In genomic region chr15:75367913-75368688, GRCh38 we compare ENCODE assay signal across 8 cellular contexts. TPM values are rescaled to one million over a fixed set of nuclear protein-coding genes. Genes with fewer than 3 reads are reported as not detected.
DNase-seq lines count a peak whose midpoint lies in the region; ATAC-seq, FAIRE-seq and TF ChIP-seq lines count a peak whose summit lies in the region.

MAN2C1 (minus strand) TSS chr15:75368607; CDS start chr15:75368583, 24 bp downstream.

- peak within 1 kb of the TSS; percentile 91 for H3K9ac ChIP-seq in smooth muscle cell (ENCODE audit: low read depth)

- TF ChIP-seq CTCF in AG09309 (IDR thresholded peaks at IDR 0.05; ENCODE audit: control insufficient read depth, insufficient read depth, low read depth, low read length, missing control alignments) = peak; percentile 82
- peak; percentile 50; the same call in 1 of the 2 replicates for TF ChIP-seq CTCF in WI38 (IDR thresholded peaks at IDR 0.05; ENCODE audit: low read depth, low read length)
- peak; percentile 90 for TF ChIP-seq CTCF in bronchial epithelial cell (IDR thresholded peaks at IDR 0.05; ENCODE audit: insufficient read depth, low read length, severe bottlenecking)
- peak; percentile 50 for TF ChIP-seq CTCF in smooth muscle cell (IDR thresholded peaks at IDR 0.05; ENCODE audit: borderline replicate concordance, insufficient read depth, poor library complexity, severe bottlenecking)

- H3K27ac ChIP-seq in smooth muscle cell (ENCODE audit: low read depth) = peak within 1 kb of the TSS; percentile 84

- H3K36me3 ChIP-seq in bronchial epithelial cell (ENCODE audit: control insufficient read depth, insufficient read depth, low read length) (peaks cover 28% of the 10 kb centered on the region), smooth muscle cell (ENCODE audit: low read depth) (no peaks in the 10 kb centered on the region)

- ATAC-seq in GM18909 (IDR thresholded peaks at IDR 0.05; ENCODE audit: poor library complexity, unreplicated experiment) (peak; percentile 86), HG03175 (IDR thresholded peaks at IDR 0.05; ENCODE audit: unreplicated experiment) (peak; percentile 89)

- FAIRE-seq in bronchial epithelial cell (lab: Jason Lieb, UNC) = no peak

- H3K4me1 ChIP-seq in smooth muscle cell (ENCODE audit: low read depth) = peaks cover 9% of the 10 kb centered on the region

- peaks cover 4% of the 10 kb centered on the region for H3F3A ChIP-seq in smooth muscle cell (ENCODE audit: low read depth)

- H4K20me1 ChIP-seq in smooth muscle cell (ENCODE audit: low read depth) = peaks cover 6% of the 10 kb centered on the region

- H3K27me3 ChIP-seq in bronchial epithelial cell (ENCODE audit: control insufficient read depth, insufficient read depth, low read length) (no peaks in the 10 kb centered on the region), smooth muscle cell (ENCODE audit: low read depth) (no peaks in the 10 kb centered on the region)

- DNase-seq in AG09309 (ENCODE audit: low read depth) = peak; percentile 81
- peak; percentile 81 for DNase-seq in NCI-H2227 treated with DMSO at 0.1 percent for 48 hours (lab: John Stamatoyannopoulos, UW)
- peak; percentile 94 for DNase-seq in bronchial epithelial cell (ENCODE audit: low read depth)
- DNase-seq in iPS-NIHi11 (ENCODE audit: low spot score) = peak; percentile 95
- peak; percentile 70 for DNase-seq in smooth muscle cell (lab: John Stamatoyannopoulos, UW; ENCODE audit: unreplicated experiment)

- H2AFZ ChIP-seq in smooth muscle cell (ENCODE audit: low read depth) = peak within 1 kb of the TSS; percentile 53

- no peaks in the 10 kb centered on the region for H3K79me2 ChIP-seq in smooth muscle cell (ENCODE audit: low read depth)

- H3K4me2 ChIP-seq in smooth muscle cell = peak within 1 kb of the TSS; percentile 88

- H3K4me3 ChIP-seq in AG09309 (ENCODE audit: control insufficient read depth, low read depth, low read length) (peak within 1 kb of the TSS; percentile 69), WI38 (ENCODE audit: low read depth, low read length) (peak within 1 kb of the TSS; percentile 82), bronchial epithelial cell (ENCODE audit: low read depth, low read length) (peak within 1 kb of the TSS; percentile 59), smooth muscle cell (peak within 1 kb of the TSS; percentile 81)

- WGBS in smooth muscle cell (ENCODE audit: low lambda C conversion rate) = under 1% methylated on average over 60 of the region's 67 CpGs

- H3K9me3 ChIP-seq in smooth muscle cell (replicated peaks; ENCODE audit: low read depth) = no peaks in the 10 kb centered on the region

RNA-seq across cellular contexts. Expression of gene MAN2C1, which starts in this region (rescaled TPM):
- total RNA-seq in bronchial epithelial cell (81.4 and 102 TPM in 2 replicates), smooth muscle cell (53.6 and 64.5 TPM in 2 replicates)
- 70.7 and 80.4 TPM in 2 replicates for polyA plus RNA-seq in smooth muscle cell

Comparison
In these comparisons a context has a peak if more than half of its experiments do, and no peak if none do; other contexts are left out.
1. Peak in every context shown above with its lines: DNase-seq, ATAC-seq, H3K4me3 ChIP-seq and H3K27ac ChIP-seq.